13 cellular contexts compared by ENCODE assay signal in the genomic region with DNA sequence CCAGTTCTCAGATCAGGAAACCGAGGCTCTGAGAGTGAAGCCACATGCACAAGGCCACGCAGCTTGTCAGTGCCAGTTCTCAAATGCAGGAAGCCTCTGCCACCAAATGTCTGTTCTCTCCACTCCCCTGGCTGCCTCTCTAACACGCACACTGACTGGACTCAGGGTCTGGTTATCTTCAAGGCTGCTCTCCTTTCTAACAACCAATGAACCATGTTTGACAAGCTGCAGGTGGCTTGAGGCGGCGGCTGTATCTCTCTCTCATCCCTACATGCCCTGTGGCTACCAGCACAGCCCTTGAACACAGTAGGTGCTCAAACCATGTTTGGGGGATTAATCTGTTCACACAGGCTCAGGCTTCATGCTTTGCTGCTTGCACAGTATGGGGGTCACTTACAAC. TPM values are rescaled to one million over a fixed set of nuclear protein-coding genes. Genes with fewer than 3 reads are reported as not detected.
DNase-seq lines count a peak whose midpoint lies in the region; ATAC-seq and TF ChIP-seq lines count a peak whose summit lies in the region.
"Had no signal": no experiment of that assay in that cellular context is flagged by ENCODE, and none has a peak within 500 bp of the region (broad histone marks: within the 10 kb centered on the region; RNA-seq: fewer than 3 reads in every experiment).

No MANE protein-coding gene starts in this region.

- H3K36me3 Mint-ChIP-seq in activated CD4-positive, alpha-beta T cell treated with anti-CD3 and anti-CD28 coated beads, Interleukin-2, amount 10 ng/mL, durations not matched to agents 7 days and 5 days (ENCODE audit: low read depth): peaks cover 14% of the 10 kb centered on the region
- peaks cover 42% of the 10 kb centered on the region for H3K36me3 Mint-ChIP-seq in CD4-positive, CD25-positive, alpha-beta regulatory T cell
- H3K36me3 Mint-ChIP-seq in T-helper 2 cell treated with Interferon-gamma antibody and Interleukin-4, amounts not matched to agents 5 μg/mL and 100 μg/mL, for 36 hours (ENCODE audit: low read depth): peaks cover 25% of the 10 kb centered on the region

- CTCF ChIA-PET in activated CD4-positive, alpha-beta T cell treated with anti-CD3 and anti-CD28 coated beads, Interleukin-2, amount 10 ng/mL, durations not matched to agents 7 days and 5 days (lab: Charles Lee): interaction anchor here (1.8 kb wide), 1 partner anchor 10 kb away, joined by 7 read pairs; no protein-coding TSS in a partner anchor

- H3K4me1 ChIP-seq in CD4-positive, CD25-positive, alpha-beta regulatory T cell (ENCODE audit: control insufficient read depth, insufficient read depth, low read length, poor library complexity, severe bottlenecking): no peaks in the 10 kb centered on the region

- POLR2A ChIA-PET in activated CD4-positive, alpha-beta T cell treated with anti-CD3 and anti-CD28 coated beads, Interleukin-2, amount 10 ng/mL, durations not matched to agents 7 days and 5 days (lab: Charles Lee): no interaction called here

- no peaks in the 10 kb centered on the region for H3K27me3 Mint-ChIP-seq in activated CD4-positive, alpha-beta T cell treated with anti-CD3 and anti-CD28 coated beads, Interleukin-2, amount 10 ng/mL, durations not matched to agents 7 days and 5 days
- no peaks in the 10 kb centered on the region for H3K27me3 Mint-ChIP-seq in CD4-positive, CD25-positive, alpha-beta regulatory T cell
- no peaks in the 10 kb centered on the region for H3K27me3 Mint-ChIP-seq in T-helper 2 cell treated with Interferon-gamma antibody and Interleukin-4, amounts not matched to agents 5 μg/mL and 100 μg/mL, for 36 hours (ENCODE audit: low read depth)

- H3K27ac Mint-ChIP-seq in activated CD4-positive, alpha-beta T cell treated with anti-CD3 and anti-CD28 coated beads, Interleukin-2, amount 10 ng/mL, durations not matched to agents 7 days and 5 days: peak overlapping the region; percentile 52
- H3K27ac Mint-ChIP-seq in CD4-positive, CD25-positive, alpha-beta regulatory T cell: peak overlapping the region in 2 of 3 donors; percentile 58 to 67
- H3K27ac Mint-ChIP-seq in T-helper 2 cell treated with Interferon-gamma antibody and Interleukin-4, amounts not matched to agents 5 μg/mL and 100 μg/mL, for 36 hours: no peak overlapping the region
- H3K27ac Mint-ChIP-seq: CD8-positive, alpha-beta T cell; HFFc6 had no signal

- no peak for ATAC-seq in CD4-positive, CD25-positive, alpha-beta regulatory T cell (ENCODE audit: low read depth in 2 of 2)
- ATAC-seq: CD8-positive, alpha-beta T cell had no signal

- no peaks in the 10 kb centered on the region for H3K9me3 Mint-ChIP-seq in activated CD4-positive, alpha-beta T cell treated with anti-CD3 and anti-CD28 coated beads, Interleukin-2, amount 10 ng/mL, durations not matched to agents 7 days and 5 days
- no peaks in the 10 kb centered on the region for H3K9me3 Mint-ChIP-seq in CD4-positive, CD25-positive, alpha-beta regulatory T cell
- H3K9me3 Mint-ChIP-seq in T-helper 2 cell treated with Interferon-gamma antibody and Interleukin-4, amounts not matched to agents 5 μg/mL and 100 μg/mL, for 36 hours: no peaks in the 10 kb centered on the region
- H3K9me3 Mint-ChIP-seq: CD8-positive, alpha-beta T cell; HFFc6 had no signal

- DNase-seq in activated CD4-positive, alpha-beta T cell treated with anti-CD3 and anti-CD28 coated beads, Interleukin-2, amount 10 ng/mL, durations not matched to agents 7 days and 5 days: no peak
- DNase-seq in activated CD4-positive, alpha-beta T cell treated with anti-CD3 and anti-CD28 coated beads for 4 hours: no peak
- no peak for DNase-seq in CD4-positive, CD25-positive, alpha-beta regulatory T cell
- peak; percentile 67 for DNase-seq in NCI-H345 (lab: John Stamatoyannopoulos, UW)
- peak; percentile 75 for DNase-seq in left kidney (ENCODE audit: low read depth, low spot score)
- no peak for DNase-seq in T-helper 2 cell treated with Interferon-gamma antibody and Interleukin-4, amounts not matched to agents 5 μg/mL and 100 μg/mL, for 36 hours (ENCODE audit: low spot score)
- DNase-seq in foreskin fibroblast: no peak
- DNase-seq: HCEC 1CT, HFFc6 had no signal

- no peak for TF ChIP-seq CTCF in foreskin fibroblast (IDR thresholded peaks at IDR 0.05; ENCODE audit: low read depth, low read length)

- H3K27ac ChIP-seq in CD4-positive, CD25-positive, alpha-beta regulatory T cell (ENCODE audit: insufficient read depth, low read length, poor library complexity, severe bottlenecking): no peak overlapping the region
- H3K27ac ChIP-seq: C4-2B had no signal

- H3K4me3 ChIP-seq in CD4-positive, CD25-positive, alpha-beta regulatory T cell (ENCODE audit: low read depth, low read length): no peak overlapping the region
- H3K4me3 ChIP-seq in foreskin fibroblast (ENCODE audit: low read depth in 1 of 2, low read length in 2 of 2): no peak overlapping the region

- no peaks in the 10 kb centered on the region for H3K9me3 ChIP-seq in CD4-positive, CD25-positive, alpha-beta regulatory T cell (ENCODE audit: control insufficient read depth in 2 of 2, low read length in 2 of 2)
- H3K9me3 ChIP-seq: Caco-2 had no signal

- H3K36me3 ChIP-seq in CD4-positive, CD25-positive, alpha-beta regulatory T cell (ENCODE audit: control insufficient read depth, insufficient read depth, low read length): peaks cover 25% of the 10 kb centered on the region

- no peaks in the 10 kb centered on the region for H3K27me3 ChIP-seq in CD4-positive, CD25-positive, alpha-beta regulatory T cell (ENCODE audit: control insufficient read depth, insufficient read depth, low read length)

- H3K4me3 Mint-ChIP-seq in activated CD4-positive, alpha-beta T cell treated with anti-CD3 and anti-CD28 coated beads, Interleukin-2, amount 10 ng/mL, durations not matched to agents 7 days and 5 days: no peak overlapping the region
- no peak overlapping the region for H3K4me3 Mint-ChIP-seq in CD4-positive, CD25-positive, alpha-beta regulatory T cell
- no peak overlapping the region for H3K4me3 Mint-ChIP-seq in T-helper 2 cell treated with Interferon-gamma antibody and Interleukin-4, amounts not matched to agents 5 μg/mL and 100 μg/mL, for 36 hours
- H3K4me3 Mint-ChIP-seq: CD8-positive, alpha-beta T cell; HFFc6 had no signal

- H3K4me1 Mint-ChIP-seq in activated CD4-positive, alpha-beta T cell treated with anti-CD3 and anti-CD28 coated beads, Interleukin-2, amount 10 ng/mL, durations not matched to agents 7 days and 5 days: peaks cover 9% of the 10 kb centered on the region
- H3K4me1 Mint-ChIP-seq in CD4-positive, CD25-positive, alpha-beta regulatory T cell: peaks cover 5 to 12% (median 8%) of the 10 kb centered on the region in 4 donors
- peaks cover 3% of the 10 kb centered on the region for H3K4me1 Mint-ChIP-seq in T-helper 2 cell treated with Interferon-gamma antibody and Interleukin-4, amounts not matched to agents 5 μg/mL and 100 μg/mL, for 36 hours (ENCODE audit: low read depth)

RNA-seq across cellular contexts. Expression of gene MFNG, which starts 23.8 kb away (rescaled TPM):
- 100 to 1,000 TPM; 218 to 219 TPM for total RNA-seq in activated CD4-positive, alpha-beta T cell treated with anti-CD3 and anti-CD28 coated beads, Interleukin-2, amount 10 ng/mL, durations not matched to agents 7 days and 5 days
- total RNA-seq in CD4-positive, CD25-positive, alpha-beta regulatory T cell: 148 TPM
- polyA plus RNA-seq in CD4-positive, CD25-positive, alpha-beta regulatory T cell: 100 to 1,000 TPM; 323 to 340 (median 327) TPM
- total RNA-seq: HFFc6 had no signal

RNA-seq across cellular contexts. Expression of gene ELFN2, which starts 35.1 kb away (rescaled TPM):
- total RNA-seq in activated CD4-positive, alpha-beta T cell treated with anti-CD3 and anti-CD28 coated beads, Interleukin-2, amount 10 ng/mL, durations not matched to agents 7 days and 5 days: under 1 TPM; 0.10 to 0.23 TPM
- 0.44 TPM for total RNA-seq in CD4-positive, CD25-positive, alpha-beta regulatory T cell
- polyA plus RNA-seq in CD4-positive, CD25-positive, alpha-beta regulatory T cell: not detected
- total RNA-seq: CD8-positive, alpha-beta T cell; HepG2 had no signal

RNA-seq across cellular contexts. Expression of gene CARD10, which starts 56.8 kb away (rescaled TPM):
- total RNA-seq in activated CD4-positive, alpha-beta T cell treated with anti-CD3 and anti-CD28 coated beads, Interleukin-2, amount 10 ng/mL, durations not matched to agents 7 days and 5 days: not detected
- not detected for total RNA-seq in CD4-positive, CD25-positive, alpha-beta regulatory T cell
- polyA plus RNA-seq in CD4-positive, CD25-positive, alpha-beta regulatory T cell: not detected

Comparison
In these comparisons a context has a peak if more than half of its experiments do, and no peak if none do; other contexts are left out.
1. DNase-seq: peak in NCI-H345 (single experiment) and left kidney (single experiment); none in activated CD4-positive, alpha-beta T cell treated with anti-CD3 and anti-CD28 coated beads, Interleukin-2, amount 10 ng/mL, durations not matched to agents 7 days and 5 days (single experiment), activated CD4-positive, alpha-beta T cell treated with anti-CD3 and anti-CD28 coated beads for 4 hours (0 of 2), CD4-positive, CD25-positive, alpha-beta regulatory T cell (0 of 3), T-helper 2 cell treated with Interferon-gamma antibody and Interleukin-4, amounts not matched to agents 5 μg/mL and 100 μg/mL, for 36 hours (single experiment) and foreskin fibroblast (0 of 2).